35 cellular contexts compared by ENCODE assay signal in genomic region chr3:41345788-41346187, GRCh38.
"Had no signal": no experiment of that assay in that cellular context is flagged by ENCODE, and none has a peak within 500 bp of the region (broad histone marks: within the 10 kb centered on the region; RNA-seq: fewer than 3 reads in every experiment).

No MANE protein-coding gene starts in this region.

- H3K9ac ChIP-seq: KMS-11 had no signal

- DNase-seq: Karpas-422, Kasumi-1, MG63, MM.1S, MV-4-11, NCI-H1048, NCI-H1092, NCI-H1092 treated with DMSO at 0.1 percent for 48 hours, NCI-H1105, NCI-H1105 treated with DMSO at 0.1 percent for 48 hours, NCI-H1417, NCI-H1417 treated with DMSO at 0.1 percent for 48 hours, NCI-H1436, NCI-H1436 treated with DMSO at 0.1 percent for 48 hours, NCI-H146, NCI-H1694, NCI-H1694 treated with DMSO at 0.1 percent for 48 hours, NCI-H187, NCI-H187 treated with DMSO at 0.1 percent for 48 hours, NCI-H1930, NCI-H2029, NCI-H2029 treated with DMSO at 0.1 percent for 48 hours, NCI-H2081, NCI-H2081 treated with DMSO at 0.1 percent for 48 hours, NCI-H2107, NCI-H2171, NCI-H2171 treated with DMSO at 0.1 percent for 48 hours, NCI-H2227 treated with DMSO at 0.1 percent for 48 hours, NCI-H226, NCI-H345, NCI-H446, NCI-H446 treated with DMSO at 0.1 percent for 48 hours, NCI-H510A, NCI-H510A treated with DMSO at 0.1 percent for 48 hours had no signal

- H3K4me2 ChIP-seq: KMS-11 had no signal

- H3K4me3 ChIP-seq: MG63 had no signal

- H3K36me3 ChIP-seq: MG63 had no signal

- H3K27ac ChIP-seq: KMS-11 had no signal

- H3K9me3 ChIP-seq: MG63 had no signal

- H3K27me3 ChIP-seq: MG63 had no signal
